ENCODE assay signal across 8 cellular contexts in genomic region chr10:75234683-75235374, GRCh38. TPM values are rescaled to one million over a fixed set of nuclear protein-coding genes. Genes with fewer than 3 reads are reported as not detected.
A peak's percentile ranks its signal among the peaks of the same experiment; 100 is the strongest.
DNase-seq lines count a peak whose midpoint lies in the region; ATAC-seq, FAIRE-seq and TF ChIP-seq lines count a peak whose summit lies in the region.

No MANE protein-coding gene starts in this region.

- peak overlapping the region; percentile 66 to 95 for H3K18ac ChIP-seq in mesenchymal stem cell (ENCODE audit: low read depth in 1 of 2, low read length in 2 of 2)

- H3K27ac Mint-ChIP-seq in dendritic cell treated with granulocyte-macrophage colony-stimulating factor and Interleukin-4, amounts not matched to agents 40 ng/mL and 50 ng/mL, for 4 days, result peak overlapping the region; percentile 76

- H3K27me3 Mint-ChIP-seq in dendritic cell treated with granulocyte-macrophage colony-stimulating factor and Interleukin-4, amounts not matched to agents 40 ng/mL and 50 ng/mL, for 4 days, result no peaks in the 10 kb centered on the region

- peak overlapping the region; percentile 88 for H4K8ac ChIP-seq in mesenchymal stem cell (ENCODE audit: low read length)

- FAIRE-seq in HTR-8/SVneo (lab: Jason Lieb, UNC), result no peak

- peak overlapping the region in 1 of 2 experiments; percentile 83 for H3K23ac ChIP-seq in mesenchymal stem cell (ENCODE audit: low read length in 2 of 2)

- no peaks in the 10 kb centered on the region for H3K27me3 ChIP-seq in SJCRH30
- H3K27me3 ChIP-seq in mesenchymal stem cell (ENCODE audit: control insufficient read depth in 1 of 2, insufficient read depth in 1 of 2, low read length in 2 of 2), result peaks cover 0 to 8% of the 10 kb centered on the region in 2 experiments
- H3K27me3 ChIP-seq in tibial nerve, result no peaks in the 10 kb centered on the region

- H3K4me3 ChIP-seq in SJCRH30, result peak overlapping the region; percentile 69
- H3K4me3 ChIP-seq in mesenchymal stem cell (ENCODE audit: insufficient read depth in 1 of 2, low read depth in 1 of 2, low read length in 2 of 2), result peak overlapping the region; percentile 81
- H3K4me3 ChIP-seq in tibial nerve, result peak overlapping the region; percentile 56 to 98 (median 86)

- TF ChIP-seq POLR2A in tibial nerve (IDR thresholded peaks at IDR 0.05), result no peak

- H3K9ac ChIP-seq in mesenchymal stem cell (ENCODE audit: low read length), result peak overlapping the region; percentile 80

- H3K4me1 ChIP-seq in SJCRH30, result no peaks in the 10 kb centered on the region
- peaks cover 14% of the 10 kb centered on the region for H3K4me1 ChIP-seq in mesenchymal stem cell (ENCODE audit: control insufficient read depth, insufficient read depth, low read depth, low read length)
- peaks cover 0 to 25% (median 5%) of the 10 kb centered on the region in 4 donors for H3K4me1 ChIP-seq in tibial nerve

- H3K36me3 Mint-ChIP-seq in dendritic cell treated with granulocyte-macrophage colony-stimulating factor and Interleukin-4, amounts not matched to agents 40 ng/mL and 50 ng/mL, for 4 days (ENCODE audit: low read depth), result peaks cover 39% of the 10 kb centered on the region

- peak overlapping the region; percentile 79 for H2AFZ ChIP-seq in mesenchymal stem cell (ENCODE audit: low read depth, low read length)

- no peak for TF ChIP-seq CTCF in tibial nerve (IDR thresholded peaks at IDR 0.05)

- peaks cover 26% of the 10 kb centered on the region for H3K4me1 Mint-ChIP-seq in dendritic cell treated with granulocyte-macrophage colony-stimulating factor and Interleukin-4, amounts not matched to agents 40 ng/mL and 50 ng/mL, for 4 days (ENCODE audit: low read depth)

- peak overlapping the region; percentile 84 for H2BK15ac ChIP-seq in mesenchymal stem cell (ENCODE audit: low read depth, poor library complexity, severe bottlenecking)

- H3K9me3 ChIP-seq in SJCRH30 (replicated peaks), result no peaks in the 10 kb centered on the region
- no peaks in the 10 kb centered on the region for H3K9me3 ChIP-seq in mesenchymal stem cell (ENCODE audit: control insufficient read depth, low read length)
- H3K9me3 ChIP-seq in tibial nerve, result no peaks in the 10 kb centered on the region

- intact Hi-C loops in dendritic cell treated with granulocyte-macrophage colony-stimulating factor and Interleukin-4, amounts not matched to agents 40 ng/mL and 50 ng/mL, for 4 days (cut with micrococcal nuclease), result loop anchor here (2.0 to 10.0 kb wide), 3 partner anchors 24 to 970 kb away; partner anchors contain the start of genes SAMD8 and VDAC2

- H3K9me3 Mint-ChIP-seq in dendritic cell treated with granulocyte-macrophage colony-stimulating factor and Interleukin-4, amounts not matched to agents 40 ng/mL and 50 ng/mL, for 4 days, result no peaks in the 10 kb centered on the region

- under 1% methylated on average over 61 of the region's 62 CpGs for WGBS in mesenchymal stem cell
- 1% methylated on average over 30 of the region's 62 CpGs; no CpG with 5 or more reads in 1 of the 2 donors for WGBS in tibial nerve, 2 donors

- peaks cover 30% of the 10 kb centered on the region for H3K36me3 ChIP-seq in SJCRH30
- peaks cover 24 to 36% of the 10 kb centered on the region in 2 experiments for H3K36me3 ChIP-seq in mesenchymal stem cell (ENCODE audit: control insufficient read depth in 1 of 2, insufficient read depth in 2 of 2, low read depth in 1 of 2, low read length in 2 of 2)
- H3K36me3 ChIP-seq in tibial nerve, result peaks cover 0 to 25% (median 0%) of the 10 kb centered on the region in 3 donors

- no peak overlapping the region for H2BK120ac ChIP-seq in mesenchymal stem cell (ENCODE audit: low read depth, low read length)

- peak overlapping the region; percentile 77 for H4K91ac ChIP-seq in mesenchymal stem cell (ENCODE audit: low read length)

- no peak overlapping the region for H2AK5ac ChIP-seq in mesenchymal stem cell (ENCODE audit: low read length, severe bottlenecking)

- peak overlapping the region; percentile 83 for H3K4me3 Mint-ChIP-seq in dendritic cell treated with granulocyte-macrophage colony-stimulating factor and Interleukin-4, amounts not matched to agents 40 ng/mL and 50 ng/mL, for 4 days

- H2BK5ac ChIP-seq in mesenchymal stem cell (ENCODE audit: low read depth, low read length, poor library complexity, severe bottlenecking), result no peak overlapping the region

- peak overlapping the region; percentile 99 for H3K4me2 ChIP-seq in mesenchymal stem cell (ENCODE audit: low read length, poor library complexity, severe bottlenecking)

- peaks cover 8% of the 10 kb centered on the region for H3K79me1 ChIP-seq in mesenchymal stem cell (replicated peaks; ENCODE audit: low read length, poor library complexity, severe bottlenecking)

- peak overlapping the region; percentile 12 to 42 for H2BK12ac ChIP-seq in mesenchymal stem cell (ENCODE audit: low read length in 2 of 2)

- no peak for TF ChIP-seq EP300 in tibial nerve (IDR thresholded peaks at IDR 0.05)

- peak; percentile 3 for ATAC-seq in GM18868 (IDR thresholded peaks at IDR 0.05; ENCODE audit: unreplicated experiment)
- peak; percentile 1 for ATAC-seq in HG02798 (IDR thresholded peaks at IDR 0.05; ENCODE audit: poor library complexity, unreplicated experiment)

- H3K27ac ChIP-seq in SJCRH30 (peak overlapping the region; percentile 41), mesenchymal stem cell (ENCODE audit: low read length, poor library complexity, severe bottlenecking) (peak overlapping the region; percentile 41), tibial nerve (peak overlapping the region; percentile 75 to 93 (median 87))

- peak overlapping the region; percentile 89 to 92 for H3K4ac ChIP-seq in mesenchymal stem cell (ENCODE audit: low read depth in 1 of 2, low read length in 2 of 2)

- peak in 1 of 2 experiments; percentile 36 for DNase-seq in SJCRH30
- no peak for DNase-seq in mesenchymal stem cell
- DNase-seq in tibial nerve (ENCODE audit: low spot score in 2 of 2), result no peak
- DNase-seq in NK-92 treated with Interleukin-12 subunit alpha and Interleukin-12 subunit beta, amount 100 ng/mL, for 24 hours (lab: John Stamatoyannopoulos, UW), result no peak
- no peak for DNase-seq in HTR-8/SVneo (ENCODE audit: insufficient read length, low spot score)

- H3K14ac ChIP-seq in mesenchymal stem cell (ENCODE audit: low read length in 2 of 2), result peak overlapping the region in 1 of 2 experiments; percentile 82

RNA-seq across cellular contexts. Expression of gene COMTD1, which starts 0.9 kb away (rescaled TPM):
- 5.6 and 6.1 TPM in 2 replicates for total RNA-seq in SJCRH30 (2014; rRNA removed; shearing (Covaris generic))
- 11.1 TPM for polyA plus RNA-seq in mesenchymal stem cell (2013, experiment 1 of 2)
- polyA plus RNA-seq in mesenchymal stem cell (2013, experiment 2 of 2), result 8.8 TPM
- 10 to 100 TPM; 18.1 to 47.4 (median 31.6) TPM for total RNA-seq in tibial nerve

RNA-seq across cellular contexts. Expression of gene VDAC2, which starts 24.2 kb away (rescaled TPM):
- 275 and 285 TPM in 2 replicates for total RNA-seq in SJCRH30 (2014; rRNA removed; shearing (Covaris generic))
- 152 TPM for polyA plus RNA-seq in mesenchymal stem cell (2013, experiment 1 of 2)
- 153 TPM for polyA plus RNA-seq in mesenchymal stem cell (2013, experiment 2 of 2)
- 100 to 1,000 TPM in 3 of 4 donors, 10 to 100 TPM in 1; 89.1 to 114 (median 109) TPM for total RNA-seq in tibial nerve
